Comparison of ENCODE assay signal across 2 cellular contexts in genomic region chr10:73398024-73398423, GRCh38.
TF ChIP-seq lines count a peak whose summit lies in the region.

No MANE protein-coding gene starts in this region.

TF ChIP-seq in IMR-90, 13 proteins besides CTCF, POLR2A, EP300 and RAD21:
- TF ChIP-seq RFX5 (IDR thresholded peaks at IDR 0.05; ENCODE audit: low read depth, low read length) (no peak), MXI1 (IDR thresholded peaks at IDR 0.05; ENCODE audit: borderline replicate concordance, low read depth, low read length) (no peak), MAZ (IDR thresholded peaks at IDR 0.05; ENCODE audit: borderline replicate concordance, low read depth, low read length) (no peak), ELK1 (IDR thresholded peaks at IDR 0.05; ENCODE audit: borderline replicate concordance, low read depth, low read length) (no peak), FOS (IDR thresholded peaks at IDR 0.05; ENCODE audit: low read depth, low read length) (no peak), RCOR1 (IDR thresholded peaks at IDR 0.05; ENCODE audit: insufficient replicate concordance, low read length) (no peak), MAFK (IDR thresholded peaks at IDR 0.05; ENCODE audit: low read depth, low read length) (no peak), USF2 (IDR thresholded peaks at IDR 0.05; ENCODE audit: low read depth, low read length) (no peak), BHLHE40 (IDR thresholded peaks at IDR 0.05; ENCODE audit: low read depth, low read length) (no peak), CEBPB (IDR thresholded peaks at IDR 0.05; ENCODE audit: low read depth, low read length) (no peak), SMC3 (IDR thresholded peaks at IDR 0.05; ENCODE audit: low read depth, low read length) (no peak), CHD1 (IDR thresholded peaks at IDR 0.05; ENCODE audit: low read depth, low read length) (no peak), NFE2L2 (IDR thresholded peaks at IDR 0.05; ENCODE audit: low read depth, low read length) (no peak)

TF ChIP-seq in K562, 482 proteins besides CTCF, POLR2A, EP300 and RAD21:
- TF ChIP-seq CBX3 (IDR thresholded peaks at IDR 0.05; ENCODE audit: borderline replicate concordance in 1 of 2, low read length in 2 of 2): no peak
- peak; percentile 86 for TF ChIP-seq ZBTB33 (CRISPR knock-in tag; IDR thresholded peaks at IDR 0.05)
- 0 out of 2 replicates have a peak, but pooled peaks have one; percentile 43 for TF ChIP-seq ZZZ3 (IDR thresholded peaks at IDR 0.05)
- no peak for TF ChIP-seq BCOR (IDR thresholded peaks at IDR 0.05)
- TF ChIP-seq PURB (CRISPR knock-in tag; IDR thresholded peaks at IDR 0.05; ENCODE audit: low read depth): no peak
- TF ChIP-seq ZEB2 (IDR thresholded peaks at IDR 0.05): no peak
